In genomic region chr2:184449760-184450159, GRCh38 we compare ENCODE assay signal across 25 cellular contexts.
DNase-seq lines count a peak whose midpoint lies in the region; ATAC-seq, FAIRE-seq and TF ChIP-seq lines count a peak whose summit lies in the region.
"Had no signal": no experiment of that assay in that cellular context is flagged by ENCODE, and none has a peak within 500 bp of the region (broad histone marks: within the 10 kb centered on the region; RNA-seq: fewer than 3 reads in every experiment).

No MANE protein-coding gene starts in this region.

- H2AFZ ChIP-seq in OCI-LY1 (ENCODE audit: low read length) (peak overlapping the region; percentile 32), K562 (ENCODE audit: low read depth, low read length) (no peak overlapping the region)

- H3K4me1 Mint-ChIP-seq in stimulated activated naive B cell treated with anti-CD40 and anti-IgM and Interleukin-4, amounts not matched to agents 10 μg/mL and 1 μg/mL and 100 μg/mL, for 72 hours, result no peaks in the 10 kb centered on the region
- H3K4me1 Mint-ChIP-seq: CD4-positive, alpha-beta memory T cell; IgD-negative memory B cell had no signal

- H3K9me1 ChIP-seq in K562 (ENCODE audit: control insufficient read depth, insufficient read depth, low read length), result no peaks in the 10 kb centered on the region

- DNase-seq in NCI-H2171 (lab: John Stamatoyannopoulos, UW) (peak; percentile 37), K562 (ENCODE audit: extremely low read depth in 1 of 4, low spot score in 3 of 4) (no peak), midbrain (lab: John Stamatoyannopoulos, UW) (no peak), testis (no peak)
- no peak for DNase-seq in stimulated activated naive B cell treated with anti-CD40 and anti-IgM and Interleukin-4, amounts not matched to agents 10 μg/mL and 1 μg/mL and 100 μg/mL, for 72 hours
- DNase-seq: C1 segment of cervical spinal cord; CD4-positive, alpha-beta memory T cell; COR-L47; NCI-H1048; NCI-H1417; NCI-H1694; NCI-H2029 treated with DMSO at 0.1 percent for 48 hours; NCI-H226; NCI-H510A; NCI-H774; OCI-M1; SIG-M5; SK-N-SH had no signal

- H3K27me3 Mint-ChIP-seq in stimulated activated naive B cell treated with anti-CD40 and anti-IgM and Interleukin-4, amounts not matched to agents 10 μg/mL and 1 μg/mL and 100 μg/mL, for 72 hours, result no peaks in the 10 kb centered on the region
- H3K27me3 Mint-ChIP-seq: CD4-positive, alpha-beta memory T cell; IgD-negative memory B cell had no signal

- ATAC-seq in K562 (no peak), GM21717 (IDR thresholded peaks at IDR 0.05; ENCODE audit: unreplicated experiment) (no peak)
- no peak for ATAC-seq in stimulated activated naive B cell treated with anti-CD40 and anti-IgM and Interleukin-4, amounts not matched to agents 10 μg/mL and 1 μg/mL and 100 μg/mL, for 72 hours (replicated peaks)

- no TSS peak for BruUV-seq in K562 (replicated peaks; lab: Mats Ljungman, UMichigan)

- CTCF ChIA-PET in K562 (lab: Yijun Ruan, JAX; ENCODE audit: low intra/inter-chr PET ratio), result no interaction called here

- H3K9me3 Mint-ChIP-seq in stimulated activated naive B cell treated with anti-CD40 and anti-IgM and Interleukin-4, amounts not matched to agents 10 μg/mL and 1 μg/mL and 100 μg/mL, for 72 hours, result no peaks in the 10 kb centered on the region

- no peak overlapping the region for H3K4me2 ChIP-seq in OCI-LY1 (ENCODE audit: low read length)
- no peak overlapping the region for H3K4me2 ChIP-seq in K562 (ENCODE audit: insufficient read depth, low read length)
- H3K4me2 ChIP-seq: SK-N-SH had no signal

- no peak overlapping the region for H3K27ac Mint-ChIP-seq in stimulated activated naive B cell treated with anti-CD40 and anti-IgM and Interleukin-4, amounts not matched to agents 10 μg/mL and 1 μg/mL and 100 μg/mL, for 72 hours
- H3K27ac Mint-ChIP-seq: CD4-positive, alpha-beta memory T cell; IgD-negative memory B cell had no signal

- H3K9me3 ChIP-seq in OCI-LY1 (ENCODE audit: low read length), result peaks cover 2% of the 10 kb centered on the region; the same call in 1 of the 2 replicates
- no peaks in the 10 kb centered on the region for H3K9me3 ChIP-seq in K562 (replicated peaks; ENCODE audit: control insufficient read depth, insufficient read depth, low read depth, low read length)
- no peaks in the 10 kb centered on the region for H3K9me3 ChIP-seq in testis
- H3K9me3 ChIP-seq: SK-N-SH had no signal

- no peaks in the 10 kb centered on the region for H3K9me2 ChIP-seq in OCI-LY1 (ENCODE audit: low read depth, low read length)
- H3K9me2 ChIP-seq: SK-N-SH had no signal

- no peaks in the 10 kb centered on the region for H3K36me3 Mint-ChIP-seq in stimulated activated naive B cell treated with anti-CD40 and anti-IgM and Interleukin-4, amounts not matched to agents 10 μg/mL and 1 μg/mL and 100 μg/mL, for 72 hours
- H3K36me3 Mint-ChIP-seq: CD4-positive, alpha-beta memory T cell; IgD-negative memory B cell had no signal

- no peaks in the 10 kb centered on the region for H3K79me2 ChIP-seq in OCI-LY1 (ENCODE audit: insufficient read depth, low read length)
- H3K79me2 ChIP-seq in K562 (ENCODE audit: control insufficient read depth, insufficient read depth, low read length), result no peaks in the 10 kb centered on the region

- H3K36me3 ChIP-seq in OCI-LY1 (ENCODE audit: insufficient read depth, low read length), result no peaks in the 10 kb centered on the region
- no peaks in the 10 kb centered on the region for H3K36me3 ChIP-seq in K562 (ENCODE audit: control insufficient read depth, insufficient read depth, low read length)
- no peaks in the 10 kb centered on the region for H3K36me3 ChIP-seq in testis (ENCODE audit: low read depth, missing control alignments)

- no peaks in the 10 kb centered on the region for H4K20me1 ChIP-seq in OCI-LY1 (ENCODE audit: insufficient read depth, low read length)
- no peaks in the 10 kb centered on the region for H4K20me1 ChIP-seq in K562 (replicated peaks; ENCODE audit: control insufficient read depth, insufficient read depth, low read length)

- H3K27me3 ChIP-seq in OCI-LY1 (ENCODE audit: insufficient read depth, low read length) (no peaks in the 10 kb centered on the region), K562 (ENCODE audit: control insufficient read depth in 2 of 2, insufficient read depth in 2 of 2, low read length in 2 of 2) (no peaks in the 10 kb centered on the region), testis (no peaks in the 10 kb centered on the region)

- H3K4me1 ChIP-seq in OCI-LY1 (ENCODE audit: insufficient read depth, low read length, severe bottlenecking), result peaks cover 72% of the 10 kb centered on the region
- no peaks in the 10 kb centered on the region for H3K4me1 ChIP-seq in K562 (replicated peaks in 1 of 2; ENCODE audit: control insufficient read depth in 2 of 2, insufficient read depth in 2 of 2, low read length in 2 of 2)
- no peaks in the 10 kb centered on the region for H3K4me1 ChIP-seq in testis

- FAIRE-seq in K562 (lab: Jason Lieb, UNC), result peak; percentile 59
- FAIRE-seq: GM18507, H54, RCC 7860 had no signal

- intact Hi-C loops in K562 (cut with micrococcal nuclease) (no loop called here), testis (cut with DNase I; ENCODE audit: low total_unique reads) (no loop called here)

- POLR2A ChIA-PET in K562 (lab: Yijun Ruan, JAX), result no interaction called here

- in situ Hi-C loops in K562 (cut with MboI), result no loop called here

- 7% methylated on average over 2 of the region's 2 CpGs for WGBS in K562 (ENCODE audit: insufficient coverage, low coverage, missing lambda C conversion rate)
- 72 to 84% methylated on average over 2 of the region's 2 CpGs for WGBS in testis, 2 donors

- TF ChIP-seq CTCF in OCI-LY1 (IDR thresholded peaks at IDR 0.05; ENCODE audit: low read length) (no peak), K562 (IDR thresholded peaks at IDR 0.05 in 2 of 3, conservative IDR thresholded peaks at IDR 0.05 in 1 of 3; ENCODE audit: insufficient read depth in 2 of 3, low read depth in 1 of 3, low read length in 3 of 3) (no peak), testis (IDR thresholded peaks at IDR 0.05) (no peak)

- no peak for TF ChIP-seq RAD21 in K562 (CRISPR knock-in tag; conservative IDR thresholded peaks at IDR 0.05 in 1 of 2, IDR thresholded peaks at IDR 0.05 in 1 of 2)

- H3K4me3 ChIP-seq in OCI-LY1 (ENCODE audit: low read depth, low read length, poor library complexity, severe bottlenecking), result no peak overlapping the region
- H3K4me3 ChIP-seq in K562, result no peak overlapping the region
- no peak overlapping the region for H3K4me3 ChIP-seq in testis

- peak overlapping the region; percentile 87 for H3K27ac ChIP-seq in OCI-LY1 (ENCODE audit: low read depth, low read length, poor library complexity, severe bottlenecking)
- no peak overlapping the region for H3K27ac ChIP-seq in K562 (ENCODE audit: extremely low read depth, low read depth, low read length)
- no peak overlapping the region for H3K27ac ChIP-seq in testis
- H3K27ac ChIP-seq: HL-60 had no signal

- no peak overlapping the region for H3K4me3 Mint-ChIP-seq in stimulated activated naive B cell treated with anti-CD40 and anti-IgM and Interleukin-4, amounts not matched to agents 10 μg/mL and 1 μg/mL and 100 μg/mL, for 72 hours
- H3K4me3 Mint-ChIP-seq: CD4-positive, alpha-beta memory T cell; IgD-negative memory B cell had no signal

- H3K9ac ChIP-seq in OCI-LY1 (ENCODE audit: low read length) (no peak overlapping the region), K562 (ENCODE audit: insufficient read depth in 1 of 2, low read depth in 2 of 2, low read length in 2 of 2) (no peak overlapping the region)
- H3K9ac ChIP-seq: SK-N-SH had no signal

- 0 out of 2 replicates have a peak, but pooled peaks cover 5% of the 10 kb centered on the region for H3F3A ChIP-seq in OCI-LY1 (ENCODE audit: insufficient read depth, low read length)

- no peak for TF ChIP-seq EP300 in K562 (IDR thresholded peaks at IDR 0.05; ENCODE audit: low read length)

- no peak for TF ChIP-seq POLR2A in K562 (conservative IDR thresholded peaks at IDR 0.05)
- TF ChIP-seq POLR2A in testis (IDR thresholded peaks at IDR 0.05), result no peak

TF ChIP-seq in K562, 482 proteins besides CTCF, POLR2A, EP300 and RAD21 (continues in another document):
- TF ChIP-seq GTF2B (IDR thresholded peaks at IDR 0.05; ENCODE audit: extremely low read depth, insufficient read length), result no peak
- TF ChIP-seq SETDB1 (IDR thresholded peaks at IDR 0.05; ENCODE audit: low read length), result no peak
- no peak for TF ChIP-seq XRCC5 (IDR thresholded peaks at IDR 0.05; ENCODE audit: low read depth, low read length)
- TF ChIP-seq CREM (IDR thresholded peaks at IDR 0.05; ENCODE audit: low read depth), result no peak
- TF ChIP-seq CEBPZ (IDR thresholded peaks at IDR 0.05; ENCODE audit: borderline replicate concordance, low read depth, low read length), result no peak
- no peak for TF ChIP-seq PTBP1 (IDR thresholded peaks at IDR 0.05; ENCODE audit: low read depth, low read length)
